12 cellular contexts compared by ENCODE assay signal in the genomic region with DNA sequence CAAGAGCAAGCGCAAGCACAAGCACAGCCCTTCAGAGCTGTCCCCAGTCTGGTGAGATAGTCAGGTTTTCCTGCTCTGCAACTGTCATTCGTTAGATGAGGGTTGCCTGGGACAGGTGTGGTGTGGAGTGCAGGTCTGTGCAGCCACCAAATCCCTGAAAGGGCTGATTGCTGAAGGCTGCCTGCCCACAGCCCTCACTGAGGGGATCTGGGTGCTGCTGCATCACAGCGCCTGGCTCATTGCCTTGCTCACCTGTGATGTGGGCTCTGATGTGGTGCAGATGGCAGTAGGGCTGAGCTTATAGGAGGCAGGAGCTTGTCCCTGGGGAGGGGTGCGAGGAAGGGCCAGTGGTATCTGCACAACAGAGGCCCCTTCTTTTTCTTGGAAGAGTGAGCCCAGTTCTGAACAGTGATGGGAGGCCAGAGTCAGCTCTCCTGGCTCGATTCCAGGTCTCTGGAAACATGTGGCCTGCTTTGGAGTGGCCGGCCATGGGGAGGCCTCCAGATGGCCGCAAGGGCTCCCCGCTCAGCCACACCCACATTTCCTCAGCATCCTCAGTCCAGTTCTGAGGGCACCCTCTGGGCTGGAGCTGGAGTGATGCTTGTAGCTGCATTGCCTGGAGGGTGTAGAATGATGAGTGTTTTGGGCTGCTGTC. TPM values are rescaled to one million over a fixed set of nuclear protein-coding genes. Genes with fewer than 3 reads are reported as not detected.
DNase-seq lines count a peak whose midpoint lies in the region; ATAC-seq and TF ChIP-seq lines count a peak whose summit lies in the region.
"Had no signal": no experiment of that assay in that cellular context is flagged by ENCODE, and none has a peak within 500 bp of the region (broad histone marks: within the 10 kb centered on the region; RNA-seq: fewer than 3 reads in every experiment).

No MANE protein-coding gene starts in this region.

- H3K4me1 Mint-ChIP-seq in activated CD4-positive, alpha-beta T cell treated with anti-CD3 and anti-CD28 coated beads, Interleukin-2, amount 10 ng/mL, durations not matched to agents 7 days and 5 days, result peaks cover 58% of the 10 kb centered on the region
- H3K4me1 Mint-ChIP-seq in activated T-helper 17 cell treated with anti-CD3 and anti-CD28 coated beads, Interleukin-2, amount 50 U/mL, for 72 hours, result peaks cover 30% of the 10 kb centered on the region

- 81 to 90% methylated on average over 8 of the region's 8 CpGs for WGBS in sigmoid colon, 2 donors

- H3K27me3 Mint-ChIP-seq in activated CD4-positive, alpha-beta T cell treated with anti-CD3 and anti-CD28 coated beads, Interleukin-2, amount 10 ng/mL, durations not matched to agents 7 days and 5 days, result no peaks in the 10 kb centered on the region
- no peaks in the 10 kb centered on the region for H3K27me3 Mint-ChIP-seq in activated T-helper 17 cell treated with anti-CD3 and anti-CD28 coated beads, Interleukin-2, amount 50 U/mL, for 72 hours
- H3K27me3 Mint-ChIP-seq: activated naive CD8-positive, alpha-beta T cell had no signal

- TF ChIP-seq CTCF in sigmoid colon (IDR thresholded peaks at IDR 0.05) (no peak), tibial artery (IDR thresholded peaks at IDR 0.05) (no peak)

- no peak overlapping the region for H3K27ac ChIP-seq in sigmoid colon
- H3K27ac ChIP-seq in tibial artery, result no peak overlapping the region
- H3K27ac ChIP-seq: HL-60, right lobe of liver had no signal

- H3K9me3 ChIP-seq in sigmoid colon, result no peaks in the 10 kb centered on the region
- H3K9me3 ChIP-seq in tibial artery, result no peaks in the 10 kb centered on the region
- H3K9me3 ChIP-seq: right lobe of liver had no signal

- CTCF ChIA-PET in activated CD4-positive, alpha-beta T cell treated with anti-CD3 and anti-CD28 coated beads, Interleukin-2, amount 10 ng/mL, durations not matched to agents 7 days and 5 days (lab: Charles Lee), result interaction anchor here (0.7 to 3.8 kb wide), 3 partner anchors 8 to 285 kb away, joined by 3 to 23 read pairs (median 3); no protein-coding TSS in a partner anchor

- H3K4me1 ChIP-seq in sigmoid colon (peaks cover 0 to 38% (median 24%) of the 10 kb centered on the region in 4 donors), tibial artery (peaks cover 0 to 38% (median 23%) of the 10 kb centered on the region in 4 donors)
- H3K4me1 ChIP-seq: right lobe of liver had no signal

- H3K27me3 ChIP-seq in sigmoid colon (no peaks in the 10 kb centered on the region), tibial artery (no peaks in the 10 kb centered on the region), H7 (ENCODE audit: control insufficient read depth, insufficient read depth, low read length) (no peaks in the 10 kb centered on the region)
- H3K27me3 ChIP-seq: right lobe of liver had no signal

- no peak for TF ChIP-seq POLR2A in sigmoid colon (IDR thresholded peaks at IDR 0.05)

- POLR2A ChIA-PET in activated CD4-positive, alpha-beta T cell treated with anti-CD3 and anti-CD28 coated beads, Interleukin-2, amount 10 ng/mL, durations not matched to agents 7 days and 5 days (lab: Charles Lee), result no interaction called here

- peaks cover 30% of the 10 kb centered on the region for H3K36me3 Mint-ChIP-seq in activated CD4-positive, alpha-beta T cell treated with anti-CD3 and anti-CD28 coated beads, Interleukin-2, amount 10 ng/mL, durations not matched to agents 7 days and 5 days (ENCODE audit: low read depth)
- peaks cover 53% of the 10 kb centered on the region for H3K36me3 Mint-ChIP-seq in activated T-helper 17 cell treated with anti-CD3 and anti-CD28 coated beads, Interleukin-2, amount 50 U/mL, for 72 hours (ENCODE audit: low read depth)

- no peaks in the 10 kb centered on the region for H3K9me3 Mint-ChIP-seq in activated CD4-positive, alpha-beta T cell treated with anti-CD3 and anti-CD28 coated beads, Interleukin-2, amount 10 ng/mL, durations not matched to agents 7 days and 5 days
- no peaks in the 10 kb centered on the region for H3K9me3 Mint-ChIP-seq in activated T-helper 17 cell treated with anti-CD3 and anti-CD28 coated beads, Interleukin-2, amount 50 U/mL, for 72 hours

- no peak overlapping the region for H3K4me3 Mint-ChIP-seq in activated CD4-positive, alpha-beta T cell treated with anti-CD3 and anti-CD28 coated beads, Interleukin-2, amount 10 ng/mL, durations not matched to agents 7 days and 5 days
- H3K4me3 Mint-ChIP-seq in activated T-helper 17 cell treated with anti-CD3 and anti-CD28 coated beads, Interleukin-2, amount 50 U/mL, for 72 hours, result no peak overlapping the region
- H3K4me3 Mint-ChIP-seq: activated naive CD8-positive, alpha-beta T cell had no signal

- TF ChIP-seq EP300 in sigmoid colon (IDR thresholded peaks at IDR 0.05), result no peak

- DNase-seq in activated CD4-positive, alpha-beta T cell treated with anti-CD3 and anti-CD28 coated beads, Interleukin-2, amount 10 ng/mL, durations not matched to agents 7 days and 5 days, result no peak
- DNase-seq in activated CD4-positive, alpha-beta T cell treated with anti-CD3 and anti-CD28 coated beads, Interleukin-2, amount 50 U/mL, for 48 hours, result no peak
- DNase-seq in head of caudate nucleus, result peak in 41 of 42 donors; percentile 31 to 91 (median 74)
- DNase-seq in sigmoid colon, result peak; percentile 71
- DNase-seq in tibial artery, result no peak
- no peak for DNase-seq in H7
- DNase-seq: NCI-H1417 treated with DMSO at 0.1 percent for 48 hours, right lobe of liver had no signal

- intact Hi-C loops in head of caudate nucleus (cut with DNase I), result no loop called here
- intact Hi-C loops in sigmoid colon (cut with DNase I), result no loop called here
- intact Hi-C loops in tibial artery (cut with DNase I; ENCODE audit: low total_unique reads), result no loop called here

- H3K36me3 ChIP-seq in sigmoid colon (peaks cover 0 to 18% (median 1%) of the 10 kb centered on the region in 4 donors), tibial artery (peaks cover 11 to 32% (median 14%) of the 10 kb centered on the region in 3 donors), H7 (replicated peaks; ENCODE audit: control insufficient read depth, insufficient read depth, low read length) (peaks cover 2% of the 10 kb centered on the region)

- H3K4me3 ChIP-seq in sigmoid colon (no peak overlapping the region), tibial artery (no peak overlapping the region), H7 (ENCODE audit: insufficient read depth, low read depth, low read length) (no peak overlapping the region)
- H3K4me3 ChIP-seq: right lobe of liver had no signal

- ATAC-seq in activated T-helper 17 cell treated with anti-CD3 and anti-CD28 coated beads, Interleukin-2, amount 50 U/mL, for 72 hours (replicated peaks), result no peak
- ATAC-seq in GM18873 (IDR thresholded peaks at IDR 0.05; ENCODE audit: low FRiP score, unreplicated experiment), result no peak

- peak overlapping the region; percentile 77 for H3K27ac Mint-ChIP-seq in activated CD4-positive, alpha-beta T cell treated with anti-CD3 and anti-CD28 coated beads, Interleukin-2, amount 10 ng/mL, durations not matched to agents 7 days and 5 days
- peak overlapping the region; percentile 76 for H3K27ac Mint-ChIP-seq in activated T-helper 17 cell treated with anti-CD3 and anti-CD28 coated beads, Interleukin-2, amount 50 U/mL, for 72 hours

RNA-seq across cellular contexts. Expression of a gene that starts 11.4 kb away (rescaled TPM):
- 10 to 100 TPM; 71.4 to 80.5 TPM for total RNA-seq in activated CD4-positive, alpha-beta T cell treated with anti-CD3 and anti-CD28 coated beads, Interleukin-2, amount 10 ng/mL, durations not matched to agents 7 days and 5 days
- total RNA-seq in activated T-helper 17 cell treated with anti-CD3 and anti-CD28 coated beads, Interleukin-2, amount 50 U/mL, for 72 hours, result 10 to 100 TPM; 38.9 to 44.7 TPM
- total RNA-seq in sigmoid colon, result 10 to 100 TPM; 50.7 to 81.5 (median 66.4) TPM
- 100 to 1,000 TPM in 1 of 3 donors, 10 to 100 TPM in 2; 51.9 to 115 (median 73.3) TPM for polyA plus RNA-seq in sigmoid colon
- total RNA-seq in H7 (2014; rRNA removed; shearing (Covaris generic)), result 36.9 and 54.8 TPM in 2 replicates

Comparison
In these comparisons a context has a peak if more than half of its experiments do, and no peak if none do; other contexts are left out.
1. DNase-seq: peak in head of caudate nucleus (41 of 42) and sigmoid colon (single experiment); none in activated CD4-positive, alpha-beta T cell treated with anti-CD3 and anti-CD28 coated beads, Interleukin-2, amount 10 ng/mL, durations not matched to agents 7 days and 5 days (single experiment), activated CD4-positive, alpha-beta T cell treated with anti-CD3 and anti-CD28 coated beads, Interleukin-2, amount 50 U/mL, for 48 hours (0 of 2), tibial artery (0 of 2) and H7 (single experiment).